In the genomic region with DNA sequence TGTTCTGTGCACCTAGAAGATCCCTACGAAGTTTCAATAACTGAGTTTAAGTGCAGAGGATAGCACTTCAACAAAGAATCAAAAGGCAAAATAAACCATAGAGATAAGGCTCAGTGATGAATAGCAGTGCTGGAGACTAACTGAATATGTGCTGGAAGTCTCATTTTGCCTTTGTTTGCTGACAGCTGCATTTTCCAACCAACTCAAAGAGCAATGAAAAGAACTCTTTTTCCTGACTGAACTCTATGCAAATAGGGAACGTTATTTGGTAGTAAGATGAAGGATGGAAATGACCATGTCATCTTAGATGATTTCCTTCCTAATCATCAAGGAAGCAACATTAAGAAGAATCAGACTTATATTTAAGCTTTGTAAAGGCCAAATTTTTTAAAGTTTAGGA, we compare ENCODE assay signal across 28 cellular contexts. TPM values are rescaled to one million over a fixed set of nuclear protein-coding genes. Genes with fewer than 3 reads are reported as not detected.
"Had no signal": no experiment of that assay in that cellular context is flagged by ENCODE, and none has a peak within 500 bp of the region (broad histone marks: within the 10 kb centered on the region; RNA-seq: fewer than 3 reads in every experiment).

No MANE protein-coding gene starts in this region.

- H3K36me3 ChIP-seq: heart right ventricle, ovary, spleen had no signal

- H3K9me3 Mint-ChIP-seq: natural killer cell; stimulated activated memory B cell treated with anti-CD40 and anti-IgM and Interleukin-4, amounts not matched to agents 10 μg/mL and 1 μg/mL and 100 μg/mL, for 72 hours; stimulated activated naive CD8-positive, alpha-beta T cell treated with anti-CD3 and anti-CD28 coated beads, Interleukin-15, amount 100 ng/mL, for 72 hours had no signal

- H3K27me3 Mint-ChIP-seq: progenitor cell of endocrine pancreas had no signal

- H3K36me3 Mint-ChIP-seq: natural killer cell; stimulated activated memory B cell treated with anti-CD40 and anti-IgM and Interleukin-4, amounts not matched to agents 10 μg/mL and 1 μg/mL and 100 μg/mL, for 72 hours had no signal

- H3K27me3 ChIP-seq: ovary had no signal

- H3K27ac Mint-ChIP-seq: natural killer cell; progenitor cell of endocrine pancreas; stimulated activated memory B cell treated with anti-CD40 and anti-IgM and Interleukin-4, amounts not matched to agents 10 μg/mL and 1 μg/mL and 100 μg/mL, for 72 hours; stimulated activated naive CD8-positive, alpha-beta T cell treated with anti-CD3 and anti-CD28 coated beads, Interleukin-15, amount 100 ng/mL, for 72 hours had no signal

- DNase-seq: central memory CD4-positive, alpha-beta T cell; effector CD4-positive, alpha-beta T cell; foreskin melanocyte; heart right ventricle; kidney glomerular epithelial cell; natural killer cell; ovary; spleen; stimulated activated CD4-positive, alpha-beta T cell treated with anti-CD3 and anti-CD28 coated beads, Interleukin-15, amount 100 ng/mL, for 24 hours; stimulated activated CD4-positive, alpha-beta T cell treated with anti-CD3 and anti-CD28 coated beads, Interleukin-1b, Interleukin-23, amount 100 ng/mL, for 48 hours; stimulated activated CD4-positive, alpha-beta T cell treated with anti-CD3 and anti-CD28 coated beads, Interleukin-4, amount 100 ng/mL, for 24 hours; stimulated activated naive CD8-positive, alpha-beta T cell treated with anti-CD3 and anti-CD28 coated beads, Interleukin-15, amount 100 ng/mL, for 72 hours; trophoblast cell had no signal

- H3K27ac ChIP-seq: coronary artery, heart right ventricle, ovary, spleen had no signal

- H3K4me3 Mint-ChIP-seq: natural killer cell; stimulated activated memory B cell treated with anti-CD40 and anti-IgM and Interleukin-4, amounts not matched to agents 10 μg/mL and 1 μg/mL and 100 μg/mL, for 72 hours; stimulated activated naive CD8-positive, alpha-beta T cell treated with anti-CD3 and anti-CD28 coated beads, Interleukin-15, amount 100 ng/mL, for 72 hours had no signal

- ATAC-seq: heart right ventricle; natural killer cell; sciatic nerve; stimulated activated memory B cell treated with anti-CD40 and anti-IgM and Interleukin-4, amounts not matched to agents 10 μg/mL and 1 μg/mL and 100 μg/mL, for 72 hours; stimulated activated naive CD8-positive, alpha-beta T cell treated with anti-CD3 and anti-CD28 coated beads, Interleukin-15, amount 100 ng/mL, for 72 hours had no signal

- H3K4me3 ChIP-seq: coronary artery, heart right ventricle, ovary, spleen had no signal

- H3K4me1 Mint-ChIP-seq: natural killer cell; stimulated activated memory B cell treated with anti-CD40 and anti-IgM and Interleukin-4, amounts not matched to agents 10 μg/mL and 1 μg/mL and 100 μg/mL, for 72 hours; stimulated activated naive CD8-positive, alpha-beta T cell treated with anti-CD3 and anti-CD28 coated beads, Interleukin-15, amount 100 ng/mL, for 72 hours had no signal

- H3K4me1 ChIP-seq: heart right ventricle, spleen had no signal

- H3K9me3 ChIP-seq: heart right ventricle, ovary, spleen had no signal

- FAIRE-seq: islet of Langerhans had no signal

RNA-seq across cellular contexts. Expression of a gene that starts 32.8 kb away (rescaled TPM):
- total RNA-seq: chondrocyte, dermis microvascular lymphatic vessel endothelial cell, heart right ventricle, lung microvascular endothelial cell, mucosa of gallbladder, myocyte, natural killer cell, ovary, progenitor cell of endocrine pancreas, renal cortical epithelial cell, sciatic nerve, skeletal muscle tissue, spleen, subcutaneous adipose tissue, urinary bladder had no signal

RNA-seq across cellular contexts. Expression of a gene that starts 42.9 kb away (rescaled TPM):
- total RNA-seq: chondrocyte, dermis microvascular lymphatic vessel endothelial cell, heart right ventricle, liver, lung microvascular endothelial cell, mucosa of gallbladder, myocyte, natural killer cell, ovary, progenitor cell of endocrine pancreas, renal cortical epithelial cell, sciatic nerve, skeletal muscle tissue, spleen, subcutaneous adipose tissue, urinary bladder had no signal
